ENCODE assay signal across 27 cellular contexts in genomic region chr4:911221-911751, GRCh38. TPM values are rescaled to one million over a fixed set of nuclear protein-coding genes. Genes with fewer than 3 reads are reported as not detected.
DNase-seq lines count a peak whose midpoint lies in the region; ATAC-seq and TF ChIP-seq lines count a peak whose summit lies in the region.
"Had no signal": no experiment of that assay in that cellular context is flagged by ENCODE, and none has a peak within 500 bp of the region (broad histone marks: within the 10 kb centered on the region; RNA-seq: fewer than 3 reads in every experiment).

No MANE protein-coding gene starts in this region.

- H3K27me3 Mint-ChIP-seq in glutamatergic neuron (ENCODE audit: unreplicated experiment) (peaks cover 8% of the 10 kb centered on the region), nephron progenitor cell (ENCODE audit: low read depth, poor library complexity) (peaks cover 3% of the 10 kb centered on the region)
- H3K27me3 Mint-ChIP-seq: activated CD4-positive, alpha-beta memory T cell treated with anti-CD3 and anti-CD28 coated beads, Interleukin-2, amount 10 ng/mL, durations not matched to agents 7 days and 5 days; naive thymus-derived CD4-positive, alpha-beta T cell had no signal

- H3K36me3 ChIP-seq in aorta (ENCODE audit: control insufficient read depth in 1 of 2, insufficient read depth in 2 of 2, low read length in 1 of 2), result peaks cover 0 to 4% of the 10 kb centered on the region in 2 donors

- H3K27ac ChIP-seq in aorta (ENCODE audit: low read depth in 1 of 2, low read length in 2 of 2), result no peak overlapping the region

- H3K9me3 ChIP-seq in aorta (ENCODE audit: control insufficient read depth, low read length), result no peaks in the 10 kb centered on the region
- H3K9me3 ChIP-seq: thyroid gland had no signal

- H3K4me1 Mint-ChIP-seq in glutamatergic neuron (ENCODE audit: low read depth, unreplicated experiment) (peaks cover 29% of the 10 kb centered on the region), nephron progenitor cell (peaks cover 35% of the 10 kb centered on the region)

- peak overlapping the region; percentile 59 for H3K4me3 Mint-ChIP-seq in glutamatergic neuron (ENCODE audit: unreplicated experiment)
- no peak overlapping the region for H3K4me3 Mint-ChIP-seq in nephron progenitor cell
- H3K4me3 Mint-ChIP-seq: activated CD4-positive, alpha-beta memory T cell treated with anti-CD3 and anti-CD28 coated beads, Interleukin-2, amount 10 ng/mL, durations not matched to agents 7 days and 5 days; immature natural killer cell; naive thymus-derived CD4-positive, alpha-beta T cell; T-helper 2 cell treated with Interferon-gamma antibody and Interleukin-4, amounts not matched to agents 5 μg/mL and 100 μg/mL, for 36 hours had no signal

- H3K36me3 Mint-ChIP-seq in glutamatergic neuron (ENCODE audit: unreplicated experiment), result no peaks in the 10 kb centered on the region
- peaks cover 21% of the 10 kb centered on the region for H3K36me3 Mint-ChIP-seq in nephron progenitor cell (ENCODE audit: low read depth)

- no peaks in the 10 kb centered on the region for H3K27me3 ChIP-seq in aorta (ENCODE audit: control insufficient read depth in 1 of 2, insufficient read depth in 2 of 2, low read length in 1 of 2)
- H3K27me3 ChIP-seq: thyroid gland had no signal

- 95% methylated on average over 23 of the region's 23 CpGs for WGBS in aorta, 2 donors

- in situ Hi-C loops in G401 (cut with HindIII; ENCODE audit: low sequenced_read_pairs), result no loop called here

- H3K27ac Mint-ChIP-seq in glutamatergic neuron (ENCODE audit: unreplicated experiment) (peak overlapping the region; percentile 84), nephron progenitor cell (peak overlapping the region; percentile 48)
- H3K27ac Mint-ChIP-seq: activated CD4-positive, alpha-beta memory T cell treated with anti-CD3 and anti-CD28 coated beads, Interleukin-2, amount 10 ng/mL, durations not matched to agents 7 days and 5 days; T-helper 2 cell treated with Interferon-gamma antibody and Interleukin-4, amounts not matched to agents 5 μg/mL and 100 μg/mL, for 36 hours had no signal

- intact Hi-C loops in Right ventricle myocardium inferior (cut with DNase I) (no loop called here), left cardiac atrium (cut with DNase I) (no loop called here), aorta (cut with DNase I) (no loop called here)

- H3K4me1 ChIP-seq in aorta (ENCODE audit: control insufficient read depth in 1 of 2, insufficient read depth in 2 of 2, low read length in 2 of 2), result no peaks in the 10 kb centered on the region
- H3K4me1 ChIP-seq: thyroid gland had no signal

- H3K9me3 Mint-ChIP-seq in glutamatergic neuron (ENCODE audit: unreplicated experiment) (peaks cover 9% of the 10 kb centered on the region), nephron progenitor cell (peaks cover under 1% of the 10 kb centered on the region)
- H3K9me3 Mint-ChIP-seq: activated CD4-positive, alpha-beta memory T cell treated with anti-CD3 and anti-CD28 coated beads, Interleukin-2, amount 10 ng/mL, durations not matched to agents 7 days and 5 days; immature natural killer cell; T-helper 2 cell treated with Interferon-gamma antibody and Interleukin-4, amounts not matched to agents 5 μg/mL and 100 μg/mL, for 36 hours had no signal

- DNase-seq in Right ventricle myocardium inferior (ENCODE audit: missing footprints) (peak; percentile 50), left cardiac atrium (no peak), glutamatergic neuron (peak; percentile 9), nephron progenitor cell (no peak), aorta (peak; percentile 36 to 43), G401 (ENCODE audit: low spot score) (no peak), NCI-H1092 (lab: John Stamatoyannopoulos, UW) (no peak)
- DNase-seq: 8988T; activated CD4-positive, alpha-beta memory T cell treated with anti-CD3 and anti-CD28 coated beads, Interleukin-2, amount 10 ng/mL, durations not matched to agents 7 days and 5 days; DMS79 treated with DMSO at 0.1 percent for 48 hours; effector CD4-positive, alpha-beta T cell; erythroblast; GF-D8; HCEC 1CT; immature natural killer cell; Karpas-422; midbrain; naive thymus-derived CD4-positive, alpha-beta T cell; NCI-H1417 treated with DMSO at 0.1 percent for 48 hours; NCI-H2081; NCI-H226; SIG-M5; small intestine; stimulated activated CD4-positive, alpha-beta T cell treated with anti-CD3 and anti-CD28 coated beads, Interleukin-1b, Interleukin-23, amount 100 ng/mL, for 48 hours; thyroid gland had no signal

- no peak overlapping the region for H3K4me3 ChIP-seq in aorta (ENCODE audit: low read length in 2 of 2)
- H3K4me3 ChIP-seq: thyroid gland had no signal

- no peak for ATAC-seq in Right ventricle myocardium inferior
- no peak for ATAC-seq in left cardiac atrium
- no peak for ATAC-seq in aorta (ENCODE audit: low FRiP score)
- ATAC-seq in HG02588 (IDR thresholded peaks at IDR 0.05; ENCODE audit: unreplicated experiment), result no peak
- ATAC-seq: naive thymus-derived CD4-positive, alpha-beta T cell had no signal

- TF ChIP-seq CTCF in glutamatergic neuron (IDR thresholded peaks at IDR 0.05; ENCODE audit: partially characterized antibody, unreplicated experiment) (no peak), nephron progenitor cell (IDR thresholded peaks at IDR 0.05) (no peak)

RNA-seq across cellular contexts. Expression of gene GAK, which starts 20.8 kb away (rescaled TPM):
- 29.3 TPM for total RNA-seq in Right ventricle myocardium inferior
- total RNA-seq in left cardiac atrium, result 10 to 100 TPM; 38.1 to 43.2 TPM
- 123 TPM for total RNA-seq in glutamatergic neuron (ENCODE audit: unreplicated experiment)
- 10 to 100 TPM; 90.8 to 98.0 TPM for total RNA-seq in aorta
- polyA plus RNA-seq in aorta, result 100 to 1,000 TPM in 1 of 2 donors, 10 to 100 TPM in 1; 52.0 to 300 TPM
- 91.4 and 91.5 TPM in 2 replicates for total RNA-seq in G401 (2014; rRNA removed; shearing (Covaris generic))

RNA-seq across cellular contexts. Expression of gene TMEM175, which starts 21.0 kb away (rescaled TPM):
- total RNA-seq in Right ventricle myocardium inferior, result 17.4 TPM
- total RNA-seq in left cardiac atrium, result 10 to 100 TPM; 17.9 to 20.7 TPM
- 62.7 TPM for total RNA-seq in glutamatergic neuron (ENCODE audit: unreplicated experiment)
- 10 to 100 TPM; 17.4 to 26.0 TPM for total RNA-seq in aorta
- polyA plus RNA-seq in aorta, result 10 to 100 TPM; 35.2 to 81.3 TPM
- total RNA-seq in G401 (2014; rRNA removed; shearing (Covaris generic)), result 7.0 and 21.4 TPM in 2 replicates

Comparison
In these comparisons a context has a peak if more than half of its experiments do, and no peak if none do; other contexts are left out.
1. DNase-seq: peak in Right ventricle myocardium inferior (single experiment), glutamatergic neuron (single experiment) and aorta (2 of 2); none in left cardiac atrium (single experiment), nephron progenitor cell (single experiment), G401 (single experiment) and NCI-H1092 (single experiment).